In the genomic region with DNA sequence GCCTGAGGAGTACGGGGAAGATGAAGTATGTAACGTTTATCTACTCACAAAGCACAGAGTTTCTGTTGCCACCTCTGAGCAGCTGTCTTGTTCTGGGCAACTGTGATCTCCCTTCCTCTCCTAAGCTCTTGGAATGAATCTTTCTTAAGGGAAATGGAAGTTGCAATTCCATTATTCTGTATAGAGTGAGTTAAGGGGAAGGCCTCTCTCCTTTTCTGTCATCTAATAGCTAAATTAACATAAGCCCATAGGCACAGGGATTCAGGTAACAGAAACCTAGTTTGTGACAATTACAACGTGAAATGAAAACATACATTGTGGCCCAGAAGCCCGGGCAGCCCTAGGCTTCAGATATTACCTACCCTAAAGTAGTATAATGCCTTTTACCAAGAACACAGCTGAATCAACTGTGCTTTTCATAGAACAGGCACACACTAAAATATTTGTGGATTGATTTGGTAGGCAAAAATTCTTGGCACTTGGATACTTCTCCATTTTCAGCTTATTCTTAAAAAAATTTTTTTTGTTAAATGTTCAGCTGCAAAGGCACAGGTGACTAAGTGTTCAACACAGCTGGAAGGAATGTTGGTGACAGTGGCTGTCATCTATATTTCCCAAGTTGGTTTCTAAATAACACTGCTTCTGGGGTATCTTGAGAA, we compare ENCODE assay signal across 1 cellular context.
TF ChIP-seq lines count a peak whose summit lies in the region.

No MANE protein-coding gene starts in this region.

TF ChIP-seq in GM12878, 131 proteins besides CTCF, POLR2A, EP300 and RAD21 (continued from another document):
- TF ChIP-seq, protein P1, sequence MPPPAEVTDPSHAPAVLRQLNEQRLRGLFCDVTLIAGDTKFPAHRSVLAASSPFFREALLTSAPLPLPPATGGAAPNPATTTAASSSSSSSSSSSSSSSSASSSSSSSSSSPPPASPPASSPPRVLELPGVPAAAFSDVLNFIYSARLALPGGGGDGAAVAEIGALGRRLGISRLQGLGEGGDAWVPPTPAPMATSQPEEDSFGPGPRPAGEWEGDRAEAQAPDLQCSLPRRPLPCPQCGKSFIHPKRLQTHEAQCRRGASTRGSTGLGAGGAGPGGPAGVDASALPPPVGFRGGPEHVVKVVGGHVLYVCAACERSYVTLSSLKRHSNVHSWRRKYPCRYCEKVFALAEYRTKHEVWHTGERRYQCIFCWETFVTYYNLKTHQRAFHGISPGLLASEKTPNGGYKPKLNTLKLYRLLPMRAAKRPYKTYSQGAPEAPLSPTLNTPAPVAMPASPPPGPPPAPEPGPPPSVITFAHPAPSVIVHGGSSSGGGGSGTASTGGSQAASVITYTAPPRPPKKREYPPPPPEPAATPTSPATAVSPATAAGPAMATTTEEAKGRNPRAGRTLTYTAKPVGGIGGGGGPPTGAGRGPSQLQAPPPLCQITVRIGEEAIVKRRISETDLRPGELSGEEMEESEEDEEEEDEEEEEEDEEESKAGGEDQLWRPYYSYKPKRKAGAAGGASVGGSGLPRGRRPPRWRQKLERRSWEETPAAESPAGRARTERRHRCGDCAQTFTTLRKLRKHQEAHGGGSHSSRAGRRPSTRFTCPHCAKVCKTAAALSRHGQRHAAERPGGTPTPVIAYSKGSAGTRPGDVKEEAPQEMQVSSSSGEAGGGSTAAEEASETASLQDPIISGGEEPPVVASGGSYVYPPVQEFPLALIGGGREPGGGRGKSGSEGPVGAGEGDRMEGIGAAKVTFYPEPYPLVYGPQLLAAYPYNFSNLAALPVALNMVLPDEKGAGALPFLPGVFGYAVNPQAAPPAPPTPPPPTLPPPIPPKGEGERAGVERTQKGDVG (CRISPR knock-in tag; IDR thresholded peaks at IDR 0.05) = no peak
- TF ChIP-seq, protein P2, sequence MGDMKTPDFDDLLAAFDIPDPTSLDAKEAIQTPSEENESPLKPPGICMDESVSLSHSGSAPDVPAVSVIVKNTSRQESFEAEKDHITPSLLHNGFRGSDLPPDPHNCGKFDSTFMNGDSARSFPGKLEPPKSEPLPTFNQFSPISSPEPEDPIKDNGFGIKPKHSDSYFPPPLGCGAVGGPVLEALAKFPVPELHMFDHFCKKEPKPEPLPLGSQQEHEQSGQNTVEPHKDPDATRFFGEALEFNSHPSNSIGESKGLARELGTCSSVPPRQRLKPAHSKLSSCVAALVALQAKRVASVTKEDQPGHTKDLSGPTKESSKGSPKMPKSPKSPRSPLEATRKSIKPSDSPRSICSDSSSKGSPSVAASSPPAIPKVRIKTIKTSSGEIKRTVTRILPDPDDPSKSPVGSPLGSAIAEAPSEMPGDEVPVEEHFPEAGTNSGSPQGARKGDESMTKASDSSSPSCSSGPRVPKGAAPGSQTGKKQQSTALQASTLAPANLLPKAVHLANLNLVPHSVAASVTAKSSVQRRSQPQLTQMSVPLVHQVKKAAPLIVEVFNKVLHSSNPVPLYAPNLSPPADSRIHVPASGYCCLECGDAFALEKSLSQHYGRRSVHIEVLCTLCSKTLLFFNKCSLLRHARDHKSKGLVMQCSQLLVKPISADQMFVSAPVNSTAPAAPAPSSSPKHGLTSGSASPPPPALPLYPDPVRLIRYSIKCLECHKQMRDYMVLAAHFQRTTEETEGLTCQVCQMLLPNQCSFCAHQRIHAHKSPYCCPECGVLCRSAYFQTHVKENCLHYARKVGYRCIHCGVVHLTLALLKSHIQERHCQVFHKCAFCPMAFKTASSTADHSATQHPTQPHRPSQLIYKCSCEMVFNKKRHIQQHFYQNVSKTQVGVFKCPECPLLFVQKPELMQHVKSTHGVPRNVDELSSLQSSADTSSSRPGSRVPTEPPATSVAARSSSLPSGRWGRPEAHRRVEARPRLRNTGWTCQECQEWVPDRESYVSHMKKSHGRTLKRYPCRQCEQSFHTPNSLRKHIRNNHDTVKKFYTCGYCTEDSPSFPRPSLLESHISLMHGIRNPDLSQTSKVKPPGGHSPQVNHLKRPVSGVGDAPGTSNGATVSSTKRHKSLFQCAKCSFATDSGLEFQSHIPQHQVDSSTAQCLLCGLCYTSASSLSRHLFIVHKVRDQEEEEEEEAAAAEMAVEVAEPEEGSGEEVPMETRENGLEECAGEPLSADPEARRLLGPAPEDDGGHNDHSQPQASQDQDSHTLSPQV (IDR thresholded peaks at IDR 0.05) = no peak
- TF ChIP-seq NBN (IDR thresholded peaks at IDR 0.05) = no peak
- TF ChIP-seq YY1 (IDR thresholded peaks at IDR 0.05; ENCODE audit: low read depth, low read length) = no peak
- TF ChIP-seq DPF2 (IDR thresholded peaks at IDR 0.05) = peak; percentile 14; the same call in 1 of the 2 replicates
- TF ChIP-seq, protein P3, sequence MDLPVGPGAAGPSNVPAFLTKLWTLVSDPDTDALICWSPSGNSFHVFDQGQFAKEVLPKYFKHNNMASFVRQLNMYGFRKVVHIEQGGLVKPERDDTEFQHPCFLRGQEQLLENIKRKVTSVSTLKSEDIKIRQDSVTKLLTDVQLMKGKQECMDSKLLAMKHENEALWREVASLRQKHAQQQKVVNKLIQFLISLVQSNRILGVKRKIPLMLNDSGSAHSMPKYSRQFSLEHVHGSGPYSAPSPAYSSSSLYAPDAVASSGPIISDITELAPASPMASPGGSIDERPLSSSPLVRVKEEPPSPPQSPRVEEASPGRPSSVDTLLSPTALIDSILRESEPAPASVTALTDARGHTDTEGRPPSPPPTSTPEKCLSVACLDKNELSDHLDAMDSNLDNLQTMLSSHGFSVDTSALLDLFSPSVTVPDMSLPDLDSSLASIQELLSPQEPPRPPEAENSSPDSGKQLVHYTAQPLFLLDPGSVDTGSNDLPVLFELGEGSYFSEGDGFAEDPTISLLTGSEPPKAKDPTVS (IDR thresholded peaks at IDR 0.05; ENCODE audit: low read depth, low read length) = no peak
- no peak for TF ChIP-seq ZNF274 (IDR thresholded peaks at IDR 0.05; ENCODE audit: insufficient read depth, insufficient read length)
- TF ChIP-seq TBL1XR1 (IDR thresholded peaks at IDR 0.05; ENCODE audit: low read depth, low read length) = no peak
